Comparison of ENCODE assay signal across 11 cellular contexts in genomic region chr1:66316464-66317155, GRCh38.
DNase-seq lines count a peak whose midpoint lies in the region; ATAC-seq lines count a peak whose summit lies in the region.
"Had no signal": no experiment of that assay in that cellular context is flagged by ENCODE, and none has a peak within 500 bp of the region (broad histone marks: within the 10 kb centered on the region; RNA-seq: fewer than 3 reads in every experiment).

No MANE protein-coding gene starts in this region.

- H3K4me1 Mint-ChIP-seq in dendritic cell treated with granulocyte-macrophage colony-stimulating factor and Interleukin-4, amounts not matched to agents 40 ng/mL and 50 ng/mL, for 4 days (ENCODE audit: low read depth), result peaks cover 19% of the 10 kb centered on the region
- H3K4me1 Mint-ChIP-seq in naive thymus-derived CD4-positive, alpha-beta T cell, result peaks cover 3 to 15% (median 12%) of the 10 kb centered on the region in 7 donors

- no peak overlapping the region for H4K12ac ChIP-seq in trophoblast cell (ENCODE audit: low read depth, low read length)

- H3K4me2 ChIP-seq in trophoblast cell (ENCODE audit: low read length), result no peak overlapping the region

- no CpG with 5 or more reads among the region's 3 CpGs for WGBS in trophoblast cell (ENCODE audit: extremely low coverage, insufficient coverage, insufficient read length)

- no peaks in the 10 kb centered on the region for H3K27me3 ChIP-seq in naive thymus-derived CD4-positive, alpha-beta T cell (ENCODE audit: control insufficient read depth in 2 of 2, insufficient read depth in 2 of 2, low read length in 2 of 2)
- no peaks in the 10 kb centered on the region for H3K27me3 ChIP-seq in trophoblast cell (ENCODE audit: insufficient read depth, low read length)

- no peak overlapping the region for H3K4me3 Mint-ChIP-seq in dendritic cell treated with granulocyte-macrophage colony-stimulating factor and Interleukin-4, amounts not matched to agents 40 ng/mL and 50 ng/mL, for 4 days
- peak overlapping the region in 2 of 10 donors; percentile 2 to 5 for H3K4me3 Mint-ChIP-seq in naive thymus-derived CD4-positive, alpha-beta T cell

- DNase-seq in AG20443 (ENCODE audit: low spot score) (peak; percentile 58), DMS79 (lab: John Stamatoyannopoulos, UW) (no peak), HT-29 (ENCODE audit: low spot score) (no peak), trophoblast cell (no peak)
- DNase-seq in naive thymus-derived CD4-positive, alpha-beta T cell, result peak in 5 of 9 donors; percentile 5 to 50 (median 31)
- DNase-seq: activated effector memory CD4-positive, alpha-beta T cell treated with anti-CD3 and anti-CD28 coated beads, Interleukin-2, amount 50 U/mL, for 16 hours; NCI-H146 had no signal

- H2BK5ac ChIP-seq in trophoblast cell (ENCODE audit: low read depth, low read length, poor library complexity), result no peak overlapping the region

- H2BK12ac ChIP-seq in trophoblast cell (ENCODE audit: low read length), result no peak overlapping the region

- no peak overlapping the region for H2BK120ac ChIP-seq in trophoblast cell (ENCODE audit: insufficient read depth, low read length, poor library complexity)

- no peak overlapping the region for H2AFZ ChIP-seq in trophoblast cell (ENCODE audit: insufficient read depth, low read length, poor library complexity)

- ATAC-seq in HG02798 (IDR thresholded peaks at IDR 0.05; ENCODE audit: poor library complexity, unreplicated experiment) (peak; percentile 40), esophagus mucosa (no peak)
- peak; percentile 84 for ATAC-seq in naive thymus-derived CD4-positive, alpha-beta T cell
- ATAC-seq: SK-N-SH treated with all-trans-retinoic acid at 6 μM for 48 hours had no signal

- no peaks in the 10 kb centered on the region for H3K79me1 ChIP-seq in trophoblast cell (ENCODE audit: low read length)

- H3K79me2 ChIP-seq in trophoblast cell (ENCODE audit: control insufficient read depth, insufficient read depth, low read length, poor library complexity), result no peaks in the 10 kb centered on the region

- intact Hi-C loops in dendritic cell treated with granulocyte-macrophage colony-stimulating factor and Interleukin-4, amounts not matched to agents 40 ng/mL and 50 ng/mL, for 4 days (cut with micrococcal nuclease), result no loop called here
- intact Hi-C loops in naive thymus-derived CD4-positive, alpha-beta T cell (cut with micrococcal nuclease), result loop anchor here in 1 of 2 donors (2.0 kb wide), 1 partner anchor 14 kb away; no protein-coding TSS in a partner anchor

- no peak overlapping the region for H3K9ac ChIP-seq in trophoblast cell (ENCODE audit: low read length)

- no peak overlapping the region for H3K27ac ChIP-seq in naive thymus-derived CD4-positive, alpha-beta T cell (ENCODE audit: low read depth, low read length)
- H3K27ac ChIP-seq in trophoblast cell (ENCODE audit: low read depth, low read length), result no peak overlapping the region

- H4K8ac ChIP-seq in trophoblast cell (ENCODE audit: low read depth, low read length), result no peak overlapping the region

- no peak overlapping the region for H3K4ac ChIP-seq in trophoblast cell (ENCODE audit: low read depth, low read length)

- POLR2A ChIA-PET in naive thymus-derived CD4-positive, alpha-beta T cell (lab: Charles Lee), result interaction anchor here (1.4 kb wide), 2 partner anchors 13 to 14 kb away, joined by 3 to 5 read pairs; no protein-coding TSS in a partner anchor

- no peak overlapping the region for H2AK5ac ChIP-seq in trophoblast cell (ENCODE audit: low read length)

- H3K18ac ChIP-seq in trophoblast cell (ENCODE audit: low read length), result no peak overlapping the region

- CTCF ChIA-PET in naive thymus-derived CD4-positive, alpha-beta T cell (lab: Charles Lee), result no interaction called here

- no peaks in the 10 kb centered on the region for H3K9me3 ChIP-seq in naive thymus-derived CD4-positive, alpha-beta T cell (ENCODE audit: control insufficient read depth in 2 of 3, low read length in 3 of 3)
- no peaks in the 10 kb centered on the region for H3K9me3 ChIP-seq in trophoblast cell (ENCODE audit: insufficient read depth, low read depth, low read length)

- H3K14ac ChIP-seq in trophoblast cell (ENCODE audit: low read length), result no peak overlapping the region

- no peaks in the 10 kb centered on the region for H3K36me3 ChIP-seq in naive thymus-derived CD4-positive, alpha-beta T cell (ENCODE audit: control insufficient read depth in 2 of 3, insufficient read depth in 3 of 3, low read length in 3 of 3)
- H3K36me3 ChIP-seq in trophoblast cell (ENCODE audit: control insufficient read depth in 1 of 2, insufficient read depth in 2 of 2, low read length in 2 of 2), result no peaks in the 10 kb centered on the region

- no peak overlapping the region for H3K4me3 ChIP-seq in naive thymus-derived CD4-positive, alpha-beta T cell (ENCODE audit: low read length)
- no peak overlapping the region for H3K4me3 ChIP-seq in trophoblast cell (ENCODE audit: low read depth, low read length)

- no peaks in the 10 kb centered on the region for H3K4me1 ChIP-seq in naive thymus-derived CD4-positive, alpha-beta T cell (ENCODE audit: control insufficient read depth in 2 of 2, insufficient read depth in 2 of 2, low read length in 2 of 2)
- H3K4me1 ChIP-seq in trophoblast cell (ENCODE audit: control insufficient read depth in 1 of 2, insufficient read depth in 2 of 2, low read length in 2 of 2), result no peaks in the 10 kb centered on the region

- H3K23ac ChIP-seq in trophoblast cell (ENCODE audit: low read length), result no peak overlapping the region

- H3K27ac Mint-ChIP-seq in dendritic cell treated with granulocyte-macrophage colony-stimulating factor and Interleukin-4, amounts not matched to agents 40 ng/mL and 50 ng/mL, for 4 days, result peak overlapping the region; percentile 9
- H3K27ac Mint-ChIP-seq in naive thymus-derived CD4-positive, alpha-beta T cell, result peak overlapping the region; percentile 3 to 91 (median 26)

- H4K91ac ChIP-seq in trophoblast cell (ENCODE audit: low read depth, low read length), result no peak overlapping the region

- H3K9me3 Mint-ChIP-seq in dendritic cell treated with granulocyte-macrophage colony-stimulating factor and Interleukin-4, amounts not matched to agents 40 ng/mL and 50 ng/mL, for 4 days, result no peaks in the 10 kb centered on the region
- H3K9me3 Mint-ChIP-seq in naive thymus-derived CD4-positive, alpha-beta T cell, result peaks cover 0 to 10% (median 0%) of the 10 kb centered on the region in 11 donors

- no peaks in the 10 kb centered on the region for H3K36me3 Mint-ChIP-seq in dendritic cell treated with granulocyte-macrophage colony-stimulating factor and Interleukin-4, amounts not matched to agents 40 ng/mL and 50 ng/mL, for 4 days (ENCODE audit: low read depth)
- peaks cover 0 to 21% (median 0%) of the 10 kb centered on the region in 5 donors for H3K36me3 Mint-ChIP-seq in naive thymus-derived CD4-positive, alpha-beta T cell

- H3K27me3 Mint-ChIP-seq in dendritic cell treated with granulocyte-macrophage colony-stimulating factor and Interleukin-4, amounts not matched to agents 40 ng/mL and 50 ng/mL, for 4 days, result no peaks in the 10 kb centered on the region
- H3K27me3 Mint-ChIP-seq in naive thymus-derived CD4-positive, alpha-beta T cell, result no peaks in the 10 kb centered on the region

Comparison
In these comparisons a context has a peak if more than half of its experiments do, and no peak if none do; other contexts are left out.
1. DNase-seq: peak in AG20443 (single experiment) and naive thymus-derived CD4-positive, alpha-beta T cell (5 of 9); none in DMS79 (single experiment), HT-29 (single experiment) and trophoblast cell (0 of 2).